In genomic region chr14:81031488-81031887, GRCh38 we compare ENCODE assay signal across 19 cellular contexts.
DNase-seq lines count a peak whose midpoint lies in the region; ATAC-seq, FAIRE-seq and TF ChIP-seq lines count a peak whose summit lies in the region.
"Had no signal": no experiment of that assay in that cellular context is flagged by ENCODE, and none has a peak within 500 bp of the region (broad histone marks: within the 10 kb centered on the region; RNA-seq: fewer than 3 reads in every experiment).

No MANE protein-coding gene starts in this region.

- no peaks in the 10 kb centered on the region for H3K79me2 ChIP-seq in HepG2 (ENCODE audit: insufficient read depth, low read length)

- H3K36me3 ChIP-seq in right lobe of liver (no peaks in the 10 kb centered on the region), HepG2 (replicated peaks in 1 of 2; ENCODE audit: control insufficient read depth in 1 of 2, insufficient read depth in 2 of 2, low read length in 2 of 2) (no peaks in the 10 kb centered on the region), bronchial epithelial cell (ENCODE audit: control insufficient read depth, insufficient read depth, low read length) (no peaks in the 10 kb centered on the region), thyroid gland (no peaks in the 10 kb centered on the region)
- H3K36me3 ChIP-seq: Peyer's patch, SJSA1 had no signal

- H3K27ac ChIP-seq in right lobe of liver (no peak overlapping the region), HepG2 (ENCODE audit: extremely low read length, insufficient read depth, low read length) (no peak overlapping the region), thyroid gland (peak overlapping the region; percentile 70 to 86 (median 86))
- H3K27ac ChIP-seq: GM23248, Peyer's patch, SJSA1 had no signal

- H3K9me3 ChIP-seq in right lobe of liver, result no peaks in the 10 kb centered on the region
- 0 out of 2 replicates have a peak, but pooled peaks cover 5% of the 10 kb centered on the region for H3K9me3 ChIP-seq in HepG2 (ENCODE audit: low read length)
- H3K9me3 ChIP-seq in thyroid gland, result no peaks in the 10 kb centered on the region
- H3K9me3 ChIP-seq: SJSA1 had no signal

- CTCF ChIA-PET in HepG2 (lab: Yijun Ruan, JAX; ENCODE audit: low intra/inter-chr PET ratio, low total read pairs), result no interaction called here

- H3K27me3 ChIP-seq in right lobe of liver (no peaks in the 10 kb centered on the region), HepG2 (ENCODE audit: control insufficient read depth in 1 of 2, insufficient read depth in 2 of 2, low read length in 2 of 2) (no peaks in the 10 kb centered on the region; a peak in 1 of 5 replicates), bronchial epithelial cell (ENCODE audit: control insufficient read depth, insufficient read depth, low read length) (no peaks in the 10 kb centered on the region), thyroid gland (no peaks in the 10 kb centered on the region)
- H3K27me3 ChIP-seq: Peyer's patch, SJSA1 had no signal

- no TSS peak for BruUV-seq in HepG2 (replicated peaks; lab: Mats Ljungman, UMichigan)

- H3K4me2 ChIP-seq in HepG2 (ENCODE audit: low read depth, low read length), result no peak overlapping the region

- no peak for TF ChIP-seq POLR2A in right lobe of liver (IDR thresholded peaks at IDR 0.05)
- no peak for TF ChIP-seq POLR2A in HepG2 (IDR thresholded peaks at IDR 0.05; ENCODE audit: insufficient read depth in 1 of 2, low read depth in 2 of 2, low read length in 2 of 2)
- TF ChIP-seq POLR2A in thyroid gland (IDR thresholded peaks at IDR 0.05), result no peak

- FAIRE-seq in HepG2 (lab: Jason Lieb, UNC) (no peak), bronchial epithelial cell (lab: Jason Lieb, UNC) (peak; percentile 72)
- FAIRE-seq: G401.6, K562 had no signal

- ATAC-seq in right lobe of liver, result no peak
- no peak for ATAC-seq in HepG2
- ATAC-seq in GM19467 (IDR thresholded peaks at IDR 0.05; ENCODE audit: unreplicated experiment), result no peak
- no peak for ATAC-seq in GM18909 (IDR thresholded peaks at IDR 0.05; ENCODE audit: poor library complexity, unreplicated experiment)
- ATAC-seq: K562 had no signal

- TF ChIP-seq CTCF in right lobe of liver (IDR thresholded peaks at IDR 0.05), result no peak
- TF ChIP-seq CTCF in HepG2 (CRISPR knock-in tag; IDR thresholded peaks at IDR 0.05), result no peak
- TF ChIP-seq CTCF in bronchial epithelial cell (IDR thresholded peaks at IDR 0.05; ENCODE audit: insufficient read depth, low read length, severe bottlenecking), result no peak
- no peak for TF ChIP-seq CTCF in thyroid gland (IDR thresholded peaks at IDR 0.05)

- intact Hi-C loops in right lobe of liver (cut with DNase I) (no loop called here), HepG2 (cut with micrococcal nuclease; ENCODE audit: unreplicated experiment) (no loop called here), thyroid gland (cut with DNase I) (no loop called here)

- H3K9ac ChIP-seq in HepG2 (ENCODE audit: insufficient read depth, low read depth, low read length), result no peak overlapping the region
- H3K9ac ChIP-seq: GM23248 had no signal

- H2AFZ ChIP-seq in HepG2 (ENCODE audit: low read length), result no peak overlapping the region
- H2AFZ ChIP-seq: GM23248 had no signal

- POLR2A ChIA-PET in HepG2 (lab: Yijun Ruan, JAX), result no interaction called here

- TF ChIP-seq EP300 in HepG2 (IDR thresholded peaks at IDR 0.05; ENCODE audit: low read depth in 2 of 2, low read length in 2 of 2) (no peak), HepG2 (CRISPR knock-in tag; IDR thresholded peaks at IDR 0.05; ENCODE audit: borderline replicate concordance) (no peak)

- DNase-seq in DMS53 (lab: John Stamatoyannopoulos, UW) (peak; percentile 18), DMS53 treated with DMSO at 0.1 percent for 48 hours (lab: John Stamatoyannopoulos, UW; ENCODE audit: unreplicated experiment) (no peak), right lobe of liver (peak in 2 of 3 donors; percentile 24 to 47), HepG2 (ENCODE audit: low spot score) (no peak), bronchial epithelial cell (ENCODE audit: low read depth) (no peak), thyroid gland (peak in 1 of 2 donors; percentile 18)
- DNase-seq: CD4-positive, CD25-positive, alpha-beta regulatory T cell; COR-L47; GM23248; HCEC 1CT; NCI-H187; NCI-H2171 treated with DMSO at 0.1 percent for 48 hours; NCI-H524 treated with DMSO at 0.1 percent for 48 hours; Peyer's patch had no signal

- no peak overlapping the region for H3K4me3 ChIP-seq in right lobe of liver
- no peak overlapping the region for H3K4me3 ChIP-seq in HepG2 (replicated peaks in 1 of 3; ENCODE audit: insufficient read depth in 1 of 3, low read depth in 2 of 3, low read length in 3 of 3)
- no peak overlapping the region for H3K4me3 ChIP-seq in bronchial epithelial cell (ENCODE audit: low read depth, low read length)
- H3K4me3 ChIP-seq in thyroid gland (replicated peaks in 1 of 3), result no peak overlapping the region
- H3K4me3 ChIP-seq: GM23248, K562, Peyer's patch, SJSA1 had no signal

- H3K4me1 ChIP-seq in right lobe of liver, result no peaks in the 10 kb centered on the region
- no peaks in the 10 kb centered on the region for H3K4me1 ChIP-seq in HepG2 (ENCODE audit: insufficient read depth, low read length)
- peaks cover 35 to 37% of the 10 kb centered on the region in 2 donors for H3K4me1 ChIP-seq in thyroid gland
- H3K4me1 ChIP-seq: Peyer's patch, SJSA1 had no signal

- 67% methylated on average over 3 of the region's 3 CpGs for WGBS in right lobe of liver (ENCODE audit: insufficient coverage, low coverage, low lambda C conversion rate, missing lambda C conversion rate)
- WGBS in HepG2 (ENCODE audit: low lambda C conversion rate), result 0% methylated on average over 3 of the region's 3 CpGs
- WGBS in thyroid gland, 2 donors, result 54 to 56% methylated on average over 3 of the region's 3 CpGs

- no peaks in the 10 kb centered on the region for H4K20me1 ChIP-seq in HepG2 (ENCODE audit: insufficient read depth, low read length)

- in situ Hi-C loops in HepG2 (cut with HindIII; ENCODE audit: extremely low pct_ligation_motif_present, low pct_unique_long_range_greater_than_20kb), result no loop called here

- TF ChIP-seq RAD21 in HepG2 (CRISPR knock-in tag; IDR thresholded peaks at IDR 0.05), result no peak

TF ChIP-seq in HepG2, 621 proteins besides CTCF, POLR2A, EP300 and RAD21:
- TF ChIP-seq ZKSCAN5 (CRISPR knock-in tag; IDR thresholded peaks at IDR 0.05) (no peak), THYN1 (CRISPR knock-in tag; IDR thresholded peaks at IDR 0.05; ENCODE audit: borderline replicate concordance, low read depth) (no peak), KAT2B (IDR thresholded peaks at IDR 0.05; ENCODE audit: borderline replicate concordance, low read depth, low read length) (no peak), ZNF441 (CRISPR knock-in tag; IDR thresholded peaks at IDR 0.05; ENCODE audit: borderline replicate concordance) (no peak), GTF3A (CRISPR knock-in tag; conservative IDR thresholded peaks at IDR 0.05) (no peak), CREM (IDR thresholded peaks at IDR 0.05) (no peak), CREM (CRISPR knock-in tag; IDR thresholded peaks at IDR 0.05) (no peak), RFX5 (IDR thresholded peaks at IDR 0.05; ENCODE audit: low read depth, low read length) (no peak), MAF1 (CRISPR knock-in tag; IDR thresholded peaks at IDR 0.05; ENCODE audit: borderline replicate concordance) (no peak), MLX (CRISPR knock-in tag; IDR thresholded peaks at IDR 0.05) (no peak)
TF ChIP-seq in HepG2: peak in this region for 0.

Comparison
In these comparisons a context has a peak if more than half of its experiments do, and no peak if none do; other contexts are left out.
1. DNase-seq: peak in DMS53 (single experiment) and right lobe of liver (2 of 3); none in DMS53 treated with DMSO at 0.1 percent for 48 hours (single experiment), HepG2 (single experiment) and bronchial epithelial cell (single experiment).
2. H3K27ac ChIP-seq: peak in thyroid gland (3 of 3); none in right lobe of liver (0 of 3) and HepG2 (single experiment).